Comparison of ENCODE assay signal across 24 cellular contexts in the genomic region with DNA sequence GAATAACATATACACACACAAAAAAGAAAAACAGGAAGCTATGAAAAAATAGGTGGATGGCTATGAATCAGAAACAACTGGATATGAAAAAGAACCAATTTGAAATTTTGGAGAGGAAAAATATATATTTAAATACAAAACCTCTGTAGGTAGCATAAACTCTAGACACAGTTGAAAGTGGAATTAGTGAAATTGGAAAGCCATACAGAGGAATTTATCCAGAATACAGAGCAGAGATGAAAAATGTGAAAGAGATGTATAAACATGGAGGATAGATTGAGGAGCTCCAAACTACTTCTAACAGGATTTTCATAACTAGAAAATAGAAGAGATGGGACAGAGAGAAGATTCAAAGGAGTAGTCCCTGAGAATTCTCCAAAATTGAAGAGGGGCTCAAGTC.
"Had no signal": no experiment of that assay in that cellular context is flagged by ENCODE, and none has a peak within 500 bp of the region (broad histone marks: within the 10 kb centered on the region; RNA-seq: fewer than 3 reads in every experiment).

No MANE protein-coding gene starts in this region.

- DNase-seq: IMR-90, Karpas-422, KG1, MG63, NCI-H1092, NCI-H1105 treated with DMSO at 0.1 percent for 48 hours, NCI-H1417 treated with DMSO at 0.1 percent for 48 hours, NCI-H146, NCI-H1694 treated with DMSO at 0.1 percent for 48 hours, NCI-H1930, NCI-H2081, NCI-H2107, NCI-H226, NCI-H446, NCI-H510A, NCI-H524 treated with DMSO at 0.1 percent for 48 hours, NCI-H69, NCI-H774, Right ventricle myocardium superior, RPMI8226, SIG-M5 had no signal

- H3K9me3 ChIP-seq: SJSA1 had no signal

- H3K36me3 ChIP-seq: MG63 had no signal

- H3K27ac ChIP-seq: SJSA1, SK-N-MC had no signal

- H3K4me3 ChIP-seq: MG63, SJSA1, SK-N-MC had no signal

- ATAC-seq: HepG2 had no signal

- H3K27me3 ChIP-seq: MG63, SJSA1 had no signal
